11 cellular contexts compared by ENCODE assay signal in the genomic region with DNA sequence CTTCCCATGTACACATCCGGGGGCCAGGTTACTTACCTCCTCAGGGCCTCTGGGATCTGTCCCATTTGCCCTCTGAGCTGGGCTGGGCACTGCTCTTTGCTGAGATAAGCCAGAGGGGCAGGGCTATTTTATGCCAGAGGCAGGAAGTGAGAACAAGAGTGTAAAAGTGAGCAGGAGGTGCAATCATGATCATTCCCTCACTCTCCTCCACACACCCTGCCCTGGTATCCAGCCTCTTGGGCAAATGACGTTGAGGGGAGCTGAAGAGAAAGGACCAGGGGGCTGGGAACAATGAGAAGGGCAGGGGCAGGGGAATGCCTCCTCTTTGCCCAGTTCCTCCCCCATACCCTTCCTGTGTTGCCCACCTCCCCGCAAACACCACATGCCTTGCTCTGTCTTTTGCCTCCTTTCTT. TPM values are rescaled to one million over a fixed set of nuclear protein-coding genes. Genes with fewer than 3 reads are reported as not detected.
A peak's percentile ranks its signal among the peaks of the same experiment; 100 is the strongest.
DNase-seq lines count a peak whose midpoint lies in the region; ATAC-seq, FAIRE-seq and TF ChIP-seq lines count a peak whose summit lies in the region.
"Had no signal": no experiment of that assay in that cellular context is flagged by ENCODE, and none has a peak within 500 bp of the region (broad histone marks: within the 10 kb centered on the region; RNA-seq: fewer than 3 reads in every experiment).

No MANE protein-coding gene starts in this region.

- peak overlapping the region; percentile 4 for H3K9ac ChIP-seq in keratinocyte (ENCODE audit: control insufficient read depth, extremely low read depth, insufficient read depth, low read length)
- H3K9ac ChIP-seq: SK-N-SH had no signal

- FAIRE-seq in keratinocyte (lab: Jason Lieb, UNC) = no peak
- FAIRE-seq: G401.6, islet of Langerhans had no signal

- dilution Hi-C loops in keratinocyte (cut with MboI; ENCODE audit: extremely low pct_ligation_motif_present, low sequenced_read_pairs) = no loop called here

- no peaks in the 10 kb centered on the region for H3K9me1 ChIP-seq in keratinocyte (ENCODE audit: control insufficient read depth, extremely low read depth, insufficient read depth, low read length)

- CTCF ChIA-PET in HEK293 (lab: Yijun Ruan, JAX) = interaction anchor here (0.6 to 1.7 kb wide), 3 partner anchors 13 to 333 kb away, joined by 3 to 4 read pairs (median 3); no protein-coding TSS in a partner anchor
- CTCF ChIA-PET in activated CD8-positive, alpha-beta T cell treated with anti-CD3 and anti-CD28 coated beads for 36 hours (lab: Charles Lee) = interaction anchor here (0.9 to 6.0 kb wide), 6 partner anchors 11 to 134 kb away, joined by 3 to 41 read pairs (median 6); a partner anchor contains a TSS

- H3K4me3 Mint-ChIP-seq in activated CD8-positive, alpha-beta T cell treated with anti-CD3 and anti-CD28 coated beads for 36 hours = peak overlapping the region; percentile 78

- H3K27ac Mint-ChIP-seq in activated CD8-positive, alpha-beta T cell treated with anti-CD3 and anti-CD28 coated beads for 36 hours = peak overlapping the region; percentile 100

- no peaks in the 10 kb centered on the region for H3K27me3 ChIP-seq in keratinocyte (ENCODE audit: control insufficient read depth, extremely low read depth, insufficient read depth, low read length)
- H3K27me3 ChIP-seq: testis had no signal

- POLR2A ChIA-PET in HEK293 (lab: Yijun Ruan, JAX) = interaction anchor here (0.8 kb wide), 1 partner anchor 220 kb away, joined by 3 read pairs; a partner anchor contains a TSS
- POLR2A ChIA-PET in activated CD8-positive, alpha-beta T cell treated with anti-CD3 and anti-CD28 coated beads for 36 hours (lab: Charles Lee) = interaction anchor here (0.6 to 3.3 kb wide), 15 partner anchors 8 to 180 kb away, joined by 3 to 18 read pairs (median 5); a partner anchor contains a TSS

- H3K9me3 ChIP-seq in HEK293 (ENCODE audit: control insufficient read depth, insufficient read depth, low read depth, low read length) (no peaks in the 10 kb centered on the region), keratinocyte (ENCODE audit: control insufficient read depth, low read depth, low read length) (no peaks in the 10 kb centered on the region)
- H3K9me3 ChIP-seq: SK-N-SH, testis had no signal

- TF ChIP-seq CTCF in HEK293 (tag by site-specific recombination; IDR thresholded peaks at IDR 0.05) (no peak), keratinocyte (optimal IDR thresholded peaks at IDR 0.05 in 1 of 3, IDR thresholded peaks at IDR 0.05 in 1 of 3, conservative IDR thresholded peaks at IDR 0.05 in 1 of 3; ENCODE audit: extremely low read depth in 1 of 3, insufficient read depth in 2 of 3, low read length in 3 of 3) (no peak)
- no peak for TF ChIP-seq CTCF in activated CD8-positive, alpha-beta T cell treated with anti-CD3 and anti-CD28 coated beads for 36 hours (IDR thresholded peaks at IDR 0.05)

- H3K27ac ChIP-seq in HEK293 (ENCODE audit: extremely low read depth, low read depth, low read length) (0 out of 2 replicates have a peak overlapping the region, but pooled peaks have one; percentile 17), keratinocyte (ENCODE audit: control insufficient read depth, insufficient read depth, low read length) (no peak overlapping the region)

- H3K79me2 ChIP-seq in keratinocyte (ENCODE audit: control insufficient read depth, insufficient read depth, low read length) = peaks cover 18% of the 10 kb centered on the region

- peak; percentile 42 for DNase-seq in activated CD8-positive, alpha-beta T cell treated with anti-CD3 and anti-CD28 coated beads for 36 hours
- DNase-seq in keratinocyte (ENCODE audit: low read depth, low spot score) = no peak
- peak; percentile 42 for DNase-seq in stimulated activated naive CD8-positive, alpha-beta T cell treated with anti-CD3 and anti-CD28 coated beads, Interleukin-15, Interleukin-2, amounts not matched to agents 100 U/mL and 50 U/mL, for 24 hours
- no peak for DNase-seq in NCI-H128 (lab: John Stamatoyannopoulos, UW; ENCODE audit: unreplicated experiment)
- no peak for DNase-seq in GM19240 (ENCODE audit: insufficient read length, low spot score)

- peaks cover 4% of the 10 kb centered on the region for H3K36me3 Mint-ChIP-seq in activated CD8-positive, alpha-beta T cell treated with anti-CD3 and anti-CD28 coated beads for 36 hours (ENCODE audit: low read depth)

- peaks cover 68% of the 10 kb centered on the region for H3K4me1 Mint-ChIP-seq in activated CD8-positive, alpha-beta T cell treated with anti-CD3 and anti-CD28 coated beads for 36 hours (ENCODE audit: low read depth)

- no peak overlapping the region for H2AFZ ChIP-seq in keratinocyte (ENCODE audit: control insufficient read depth, low read length)

- peak overlapping the region; percentile 37 for H3K4me2 ChIP-seq in keratinocyte (ENCODE audit: control insufficient read depth, extremely low read depth, insufficient read depth, low read depth, low read length)
- H3K4me2 ChIP-seq: SK-N-SH had no signal

- H3K4me1 ChIP-seq in HEK293 (ENCODE audit: control insufficient read depth, insufficient read depth, low read length) (peaks cover 3% of the 10 kb centered on the region; the same call in 1 of the 2 replicates), keratinocyte (ENCODE audit: control insufficient read depth, extremely low read depth, insufficient read depth, low read length) (peaks cover 39% of the 10 kb centered on the region)

- ATAC-seq in activated CD8-positive, alpha-beta T cell treated with anti-CD3 and anti-CD28 coated beads for 36 hours = peak; percentile 28
- peak; percentile 8 for ATAC-seq in stimulated activated naive CD8-positive, alpha-beta T cell treated with anti-CD3 and anti-CD28 coated beads, Interleukin-15, Interleukin-2, amounts not matched to agents 100 U/mL and 50 U/mL, for 24 hours
- no peak for ATAC-seq in HG03565 (IDR thresholded peaks at IDR 0.05; ENCODE audit: unreplicated experiment)

- H4K20me1 ChIP-seq in keratinocyte (ENCODE audit: control insufficient read depth, extremely low read depth, insufficient read depth, low read length) = no peaks in the 10 kb centered on the region

- H3K36me3 ChIP-seq in HEK293 (ENCODE audit: control insufficient read depth in 2 of 2, insufficient read depth in 1 of 2, low read length in 2 of 2) (no peaks in the 10 kb centered on the region), keratinocyte (ENCODE audit: control insufficient read depth in 2 of 2, extremely low read depth in 1 of 2, insufficient read depth in 2 of 2, low read length in 2 of 2) (peaks cover 0 to 4% of the 10 kb centered on the region in 2 experiments)

- intact Hi-C loops in activated CD8-positive, alpha-beta T cell treated with anti-CD3 and anti-CD28 coated beads for 36 hours (cut with micrococcal nuclease) = no loop called here

- H3K4me3 ChIP-seq in HEK293 (ENCODE audit: low read depth, low read length) = no peak overlapping the region
- no peak overlapping the region for H3K4me3 ChIP-seq in keratinocyte (ENCODE audit: control insufficient read depth in 2 of 3, extremely low read depth in 1 of 3, insufficient read depth in 2 of 3, low read depth in 1 of 3, low read length in 3 of 3)
- H3K4me3 ChIP-seq: testis had no signal

- no peaks in the 10 kb centered on the region for H3K9me3 Mint-ChIP-seq in activated CD8-positive, alpha-beta T cell treated with anti-CD3 and anti-CD28 coated beads for 36 hours

- no peaks in the 10 kb centered on the region for H3K27me3 Mint-ChIP-seq in activated CD8-positive, alpha-beta T cell treated with anti-CD3 and anti-CD28 coated beads for 36 hours

RNA-seq across cellular contexts. Expression of a gene that starts 4.2 kb away (rescaled TPM):
- 1 to 10 TPM; 6.6 to 8.1 TPM for total RNA-seq in activated CD8-positive, alpha-beta T cell treated with anti-CD3 and anti-CD28 coated beads for 36 hours
- 6.7 to 11.7 TPM (median 8.3 TPM) in 3 replicates for polyA plus RNA-seq in keratinocyte
- polyA plus RNA-seq in keratinocyte (2011; ENCODE audit: low read depth) = 1.8 TPM
- 7.1 and 8.1 TPM in 2 replicates for polyA plus RNA-seq in keratinocyte (2011; cell fraction: cytosol; rRNA removed)
- 14.6 and 17.4 TPM in 2 replicates for polyA plus RNA-seq in keratinocyte (2011; cell fraction: nucleus; rRNA removed)
- polyA plus RNA-seq in keratinocyte (2012; ENCODE audit: low replicate concordance) = 6.4 and 12.5 TPM in 2 replicates
- polyA minus RNA-seq in keratinocyte = 8.7 to 32.0 TPM (median 9.3 TPM) in 3 replicates
- polyA minus RNA-seq in keratinocyte (2011; cell fraction: cytosol; rRNA and poly(A)+ RNA removed) = 11.5 TPM
- polyA minus RNA-seq in keratinocyte (2011; cell fraction: nucleus; rRNA and poly(A)+ RNA removed) = 12.1 and 13.9 TPM in 2 replicates

RNA-seq across cellular contexts. Expression of a gene that starts 15.7 kb away (rescaled TPM):
- 1 to 10 TPM; 1.3 to 2.0 TPM for total RNA-seq in activated CD8-positive, alpha-beta T cell treated with anti-CD3 and anti-CD28 coated beads for 36 hours
- 0.07 to 0.21 TPM (median 0.09 TPM) in 3 replicates for polyA plus RNA-seq in keratinocyte
- polyA plus RNA-seq in keratinocyte (2011; ENCODE audit: low read depth) = 1.00 TPM
- 0.16 TPM in 1 of 2 replicates, not detected in the other for polyA plus RNA-seq in keratinocyte (2011; cell fraction: cytosol; rRNA removed)
- polyA plus RNA-seq in keratinocyte (2011; cell fraction: nucleus; rRNA removed) = 1.2 and 1.4 TPM in 2 replicates
- polyA plus RNA-seq in keratinocyte (2012; ENCODE audit: low replicate concordance) = 1.6 TPM in 1 of 2 replicates, not detected in the other
- polyA minus RNA-seq in keratinocyte = 0.76 TPM in 1 of 3 replicates, not detected in the others
- not detected for polyA minus RNA-seq in keratinocyte (2011; cell fraction: cytosol; rRNA and poly(A)+ RNA removed)
- not detected in 2 replicates for polyA minus RNA-seq in keratinocyte (2011; cell fraction: nucleus; rRNA and poly(A)+ RNA removed)

RNA-seq across cellular contexts. Expression of a gene that starts 24.4 kb away (rescaled TPM):
- total RNA-seq in activated CD8-positive, alpha-beta T cell treated with anti-CD3 and anti-CD28 coated beads for 36 hours = 100 to 1,000 TPM; 273 to 277 TPM
- 79.7 to 93.1 TPM (median 81.2 TPM) in 3 replicates for polyA plus RNA-seq in keratinocyte
- 360 TPM for polyA plus RNA-seq in keratinocyte (2011; ENCODE audit: low read depth)
- polyA plus RNA-seq in keratinocyte (2011; cell fraction: cytosol; rRNA removed) = 77.1 and 92.5 TPM in 2 replicates
- polyA plus RNA-seq in keratinocyte (2011; cell fraction: nucleus; rRNA removed) = 223 and 264 TPM in 2 replicates
- polyA plus RNA-seq in keratinocyte (2012; ENCODE audit: low replicate concordance) = 101 and 119 TPM in 2 replicates
- polyA minus RNA-seq in keratinocyte = 180 to 319 TPM (median 235 TPM) in 3 replicates
- polyA minus RNA-seq in keratinocyte (2011; cell fraction: cytosol; rRNA and poly(A)+ RNA removed) = 112 TPM
- 108 and 190 TPM in 2 replicates for polyA minus RNA-seq in keratinocyte (2011; cell fraction: nucleus; rRNA and poly(A)+ RNA removed)

RNA-seq across cellular contexts. Expression of a gene that starts 31.4 kb away (rescaled TPM):
- total RNA-seq in activated CD8-positive, alpha-beta T cell treated with anti-CD3 and anti-CD28 coated beads for 36 hours = 10 to 100 TPM; 16.6 to 16.7 TPM
- polyA plus RNA-seq in keratinocyte = 25.5 to 31.6 TPM (median 30.4 TPM) in 3 replicates
- polyA plus RNA-seq in keratinocyte (2011; ENCODE audit: low read depth) = 23.5 TPM
- 28.0 and 31.8 TPM in 2 replicates for polyA plus RNA-seq in keratinocyte (2011; cell fraction: cytosol; rRNA removed)
- polyA plus RNA-seq in keratinocyte (2011; cell fraction: nucleus; rRNA removed) = 55.8 and 66.2 TPM in 2 replicates
- polyA plus RNA-seq in keratinocyte (2012; ENCODE audit: low replicate concordance) = 15.8 and 34.4 TPM in 2 replicates
- polyA minus RNA-seq in keratinocyte = 2.2 to 14.1 TPM (median 10.0 TPM) in 3 replicates
- polyA minus RNA-seq in keratinocyte (2011; cell fraction: cytosol; rRNA and poly(A)+ RNA removed) = 13.2 TPM
- polyA minus RNA-seq in keratinocyte (2011; cell fraction: nucleus; rRNA and poly(A)+ RNA removed) = 5.4 and 14.6 TPM in 2 replicates

RNA-seq across cellular contexts. Expression of a gene that starts 57.6 kb away (rescaled TPM):
- total RNA-seq in activated CD8-positive, alpha-beta T cell treated with anti-CD3 and anti-CD28 coated beads for 36 hours = 10 to 100 TPM; 55.2 to 56.7 TPM
- polyA plus RNA-seq in keratinocyte = 29.0 to 44.0 TPM (median 29.8 TPM) in 3 replicates
- 11.7 TPM for polyA plus RNA-seq in keratinocyte (2011; ENCODE audit: low read depth)
- 24.9 and 27.5 TPM in 2 replicates for polyA plus RNA-seq in keratinocyte (2011; cell fraction: cytosol; rRNA removed)
- 74.2 and 75.2 TPM in 2 replicates for polyA plus RNA-seq in keratinocyte (2011; cell fraction: nucleus; rRNA removed)
- 27.7 and 30.3 TPM in 2 replicates for polyA plus RNA-seq in keratinocyte (2012; ENCODE audit: low replicate concordance)
- 21.3 to 60.1 TPM (median 34.4 TPM) in 3 replicates for polyA minus RNA-seq in keratinocyte
- 26.1 TPM for polyA minus RNA-seq in keratinocyte (2011; cell fraction: cytosol; rRNA and poly(A)+ RNA removed)
- polyA minus RNA-seq in keratinocyte (2011; cell fraction: nucleus; rRNA and poly(A)+ RNA removed) = 19.2 and 31.5 TPM in 2 replicates

Comparison
In these comparisons a context has a peak if more than half of its experiments do, and no peak if none do; other contexts are left out.
1. DNase-seq: peak in activated CD8-positive, alpha-beta T cell treated with anti-CD3 and anti-CD28 coated beads for 36 hours (single experiment) and stimulated activated naive CD8-positive, alpha-beta T cell treated with anti-CD3 and anti-CD28 coated beads, Interleukin-15, Interleukin-2, amounts not matched to agents 100 U/mL and 50 U/mL, for 24 hours (single experiment); none in keratinocyte (single experiment), NCI-H128 (single experiment) and GM19240 (single experiment).